Comparison of ENCODE assay signal across 9 cellular contexts in the genomic region with DNA sequence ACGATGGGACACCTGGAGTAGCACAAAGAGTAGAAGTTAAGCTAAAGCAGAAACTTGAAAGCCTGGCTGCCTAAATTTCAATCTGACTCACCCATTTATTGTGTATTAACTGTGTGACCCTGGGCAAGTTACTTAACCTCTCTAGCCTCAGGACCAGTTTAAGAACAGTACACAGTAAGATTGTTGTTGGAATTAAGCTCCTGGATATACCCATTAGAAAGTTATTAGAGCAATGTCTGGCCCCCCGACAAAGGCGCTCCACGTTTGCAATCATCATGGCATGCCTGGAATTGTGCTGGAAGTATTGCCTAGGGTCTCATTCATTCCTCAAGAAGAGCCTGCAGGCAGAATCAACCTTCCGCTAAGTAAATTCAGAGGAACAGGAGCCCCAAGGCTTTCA. TPM values are rescaled to one million over a fixed set of nuclear protein-coding genes. Genes with fewer than 3 reads are reported as not detected.
DNase-seq lines count a peak whose midpoint lies in the region; ATAC-seq and TF ChIP-seq lines count a peak whose summit lies in the region.
"Had no signal": no experiment of that assay in that cellular context is flagged by ENCODE, and none has a peak within 500 bp of the region (broad histone marks: within the 10 kb centered on the region; RNA-seq: fewer than 3 reads in every experiment).

No MANE protein-coding gene starts in this region.

- H2BK12ac ChIP-seq in trophoblast cell (ENCODE audit: low read length): no peak overlapping the region

- no peak for DNase-seq in CD8-positive, alpha-beta T cell
- DNase-seq in RWPE2 (ENCODE audit: low spot score) (no peak), esophagus muscularis mucosa (ENCODE audit: extremely low spot score) (no peak), trophoblast cell (peak; percentile 79 to 84), GM03348 (ENCODE audit: low spot score) (no peak), amniotic stem cell (lab: John Stamatoyannopoulos, UW) (no peak), H4 (ENCODE audit: low spot score) (no peak)

- peak overlapping the region; percentile 73 for H3K4me2 ChIP-seq in trophoblast cell (ENCODE audit: low read length)

- H3K9me3 Mint-ChIP-seq in CD8-positive, alpha-beta T cell: no peaks in the 10 kb centered on the region

- ATAC-seq in CD8-positive, alpha-beta T cell: no peak
- ATAC-seq in RWPE2 (ENCODE audit: low read depth) (no peak), HG02840 (IDR thresholded peaks at IDR 0.05; ENCODE audit: low FRiP score, unreplicated experiment) (no peak)

- peaks cover 2% of the 10 kb centered on the region for H3K4me1 Mint-ChIP-seq in CD8-positive, alpha-beta T cell (ENCODE audit: low read depth)

- H4K12ac ChIP-seq in trophoblast cell (ENCODE audit: low read depth, low read length): no peak overlapping the region

- 45% methylated on average over 5 of the region's 5 CpGs for WGBS in esophagus muscularis mucosa
- WGBS in trophoblast cell (ENCODE audit: extremely low coverage, insufficient coverage, insufficient read length): no CpG with 5 or more reads among the region's 5 CpGs

- peak overlapping the region; percentile 69 for H3K4me3 Mint-ChIP-seq in CD8-positive, alpha-beta T cell

- no peak overlapping the region for H3K27ac ChIP-seq in CD8-positive, alpha-beta T cell (ENCODE audit: low read depth, low read length)
- H3K27ac ChIP-seq in RWPE2 (ENCODE audit: poor library complexity, severe bottlenecking) (peak overlapping the region; percentile 99), esophagus muscularis mucosa (replicated peaks in 1 of 4) (peak overlapping the region; percentile 93 to 97 (median 96)), trophoblast cell (ENCODE audit: low read depth, low read length) (peak overlapping the region; percentile 97)

- intact Hi-C loops in CD8-positive, alpha-beta T cell (cut with DNase I, micrococcal nuclease): no loop called here
- intact Hi-C loops in esophagus muscularis mucosa (cut with DNase I): no loop called here

- TF ChIP-seq EP300 in esophagus muscularis mucosa (IDR thresholded peaks at IDR 0.05): no peak

- no peak overlapping the region for H4K8ac ChIP-seq in trophoblast cell (ENCODE audit: low read depth, low read length)

- H3K36me3 ChIP-seq in CD8-positive, alpha-beta T cell (ENCODE audit: insufficient read depth, low read length): no peaks in the 10 kb centered on the region
- peaks cover 61% of the 10 kb centered on the region for H3K36me3 ChIP-seq in RWPE2 (ENCODE audit: low read depth)
- no peaks in the 10 kb centered on the region for H3K36me3 ChIP-seq in esophagus muscularis mucosa
- H3K36me3 ChIP-seq in trophoblast cell (ENCODE audit: control insufficient read depth in 1 of 2, insufficient read depth in 2 of 2, low read length in 2 of 2): no peaks in the 10 kb centered on the region

- H3K36me3 Mint-ChIP-seq in CD8-positive, alpha-beta T cell: no peaks in the 10 kb centered on the region

- CTCF ChIA-PET in CD8-positive, alpha-beta T cell (lab: Charles Lee): interaction anchor here (1.2 to 2.0 kb wide), 4 partner anchors 16 to 425 kb away, joined by 4 to 5 read pairs (median 4); a partner anchor contains a TSS

- H2BK5ac ChIP-seq in trophoblast cell (ENCODE audit: low read depth, low read length, poor library complexity): no peak overlapping the region

- no peak overlapping the region for H3K4me3 ChIP-seq in CD8-positive, alpha-beta T cell (ENCODE audit: low read depth, low read length)
- H3K4me3 ChIP-seq in RWPE2 (ENCODE audit: severe bottlenecking) (peak overlapping the region; percentile 98), esophagus muscularis mucosa (peak overlapping the region; percentile 78 to 80 (median 80)), trophoblast cell (ENCODE audit: low read depth, low read length) (peak overlapping the region; percentile 84)

- no peak for TF ChIP-seq CTCF in CD8-positive, alpha-beta T cell (IDR thresholded peaks at IDR 0.05)
- TF ChIP-seq CTCF in RWPE2 (IDR thresholded peaks at IDR 0.05; ENCODE audit: poor library complexity, severe bottlenecking) (no peak), esophagus muscularis mucosa (IDR thresholded peaks at IDR 0.05) (no peak)

- H2AK5ac ChIP-seq in trophoblast cell (ENCODE audit: low read length): no peak overlapping the region

- no peaks in the 10 kb centered on the region for H3K9me3 ChIP-seq in CD8-positive, alpha-beta T cell (ENCODE audit: low read length)
- H3K9me3 ChIP-seq in RWPE2 (ENCODE audit: severe bottlenecking) (no peaks in the 10 kb centered on the region), esophagus muscularis mucosa (no peaks in the 10 kb centered on the region), trophoblast cell (ENCODE audit: insufficient read depth, low read depth, low read length) (no peaks in the 10 kb centered on the region)

- no peaks in the 10 kb centered on the region for H3K27me3 ChIP-seq in CD8-positive, alpha-beta T cell (ENCODE audit: insufficient read depth, low read length)
- H3K27me3 ChIP-seq in RWPE2 (ENCODE audit: insufficient read depth, poor library complexity, severe bottlenecking) (no peaks in the 10 kb centered on the region), esophagus muscularis mucosa (no peaks in the 10 kb centered on the region), trophoblast cell (ENCODE audit: insufficient read depth, low read length) (no peaks in the 10 kb centered on the region)

- peak overlapping the region; percentile 19 for H3K4ac ChIP-seq in trophoblast cell (ENCODE audit: low read depth, low read length)

- H3K14ac ChIP-seq in trophoblast cell (ENCODE audit: low read length): no peak overlapping the region

- TF ChIP-seq POLR2A in esophagus muscularis mucosa (IDR thresholded peaks at IDR 0.05; ENCODE audit: low read depth): no peak

- H2BK120ac ChIP-seq in trophoblast cell (ENCODE audit: insufficient read depth, low read length, poor library complexity): peak overlapping the region; percentile 44

- peaks cover 50% of the 10 kb centered on the region for H3K79me1 ChIP-seq in trophoblast cell (ENCODE audit: low read length)

- POLR2A ChIA-PET in CD8-positive, alpha-beta T cell (lab: Charles Lee): interaction anchor here (1.5 kb wide), 1 partner anchor 16 kb away, joined by 5 read pairs; a partner anchor contains a TSS

- peaks cover 32% of the 10 kb centered on the region for H3K79me2 ChIP-seq in trophoblast cell (ENCODE audit: control insufficient read depth, insufficient read depth, low read length, poor library complexity)

- H3K4me1 ChIP-seq in CD8-positive, alpha-beta T cell (ENCODE audit: insufficient read depth, low read length): peaks cover 7% of the 10 kb centered on the region
- H3K4me1 ChIP-seq in RWPE2 (ENCODE audit: insufficient read depth, poor library complexity, severe bottlenecking) (peaks cover 57% of the 10 kb centered on the region), esophagus muscularis mucosa (peaks cover 46 to 69% (median 66%) of the 10 kb centered on the region in 4 donors), trophoblast cell (ENCODE audit: control insufficient read depth in 1 of 2, insufficient read depth in 2 of 2, low read length in 2 of 2) (peaks cover 30 to 47% of the 10 kb centered on the region in 2 experiments)

- peaks cover 20% of the 10 kb centered on the region for H3K27me3 Mint-ChIP-seq in CD8-positive, alpha-beta T cell (ENCODE audit: low read depth)

- H2AFZ ChIP-seq in trophoblast cell (ENCODE audit: insufficient read depth, low read length, poor library complexity): no peak overlapping the region

- no peak overlapping the region for H3K23ac ChIP-seq in trophoblast cell (ENCODE audit: low read length)

- H3K18ac ChIP-seq in trophoblast cell (ENCODE audit: low read length): no peak overlapping the region

- H4K91ac ChIP-seq in trophoblast cell (ENCODE audit: low read depth, low read length): peak overlapping the region; percentile 8

- H3K27ac Mint-ChIP-seq in CD8-positive, alpha-beta T cell: no peak overlapping the region

- H3K9ac ChIP-seq in trophoblast cell (ENCODE audit: low read length): no peak overlapping the region

RNA-seq across cellular contexts. Expression of a gene that starts 1.4 kb away (rescaled TPM):
- total RNA-seq in CD8-positive, alpha-beta T cell: 1 to 10 TPM; 1.1 TPM
- 100 to 1,000 TPM in 1 of 4 donors, 10 to 100 TPM in 3; 61.9 to 177 (median 72.2) TPM for total RNA-seq in esophagus muscularis mucosa
- polyA plus RNA-seq in trophoblast cell (2013): 89.9 and 90.3 TPM in 2 replicates
- total RNA-seq in H4 (2014; rRNA removed; shearing (Covaris generic)): 88.3 and 88.4 TPM in 2 replicates

RNA-seq across cellular contexts. Expression of a gene that starts 16.1 kb away (rescaled TPM):
- 100 to 1,000 TPM; 111 to 116 TPM for total RNA-seq in CD8-positive, alpha-beta T cell
- 10 to 100 TPM; 28.2 to 48.4 (median 42.5) TPM for total RNA-seq in esophagus muscularis mucosa
- 14.7 and 15.0 TPM in 2 replicates for polyA plus RNA-seq in trophoblast cell (2013)
- 15.4 and 20.8 TPM in 2 replicates for total RNA-seq in H4 (2014; rRNA removed; shearing (Covaris generic))

RNA-seq across cellular contexts. Expression of a gene that starts 31.3 kb away (rescaled TPM):
- under 1 TPM in 1 of 2 experiments, not detected in 1; 0.31 TPM for total RNA-seq in CD8-positive, alpha-beta T cell
- total RNA-seq in esophagus muscularis mucosa: 1 to 10 TPM in 2 of 4 donors, under 1 TPM in 1, not detected in 1; 0.17 to 2.1 (median 1.1) TPM
- not detected in 2 replicates for polyA plus RNA-seq in trophoblast cell (2013)
- total RNA-seq in H4 (2014; rRNA removed; shearing (Covaris generic)): not detected in 2 replicates

RNA-seq across cellular contexts. Expression of a gene that starts 38.8 kb away (rescaled TPM):
- not detected for total RNA-seq in CD8-positive, alpha-beta T cell
- under 1 TPM in 2 of 4 donors, not detected in 2; 0.17 to 0.33 TPM for total RNA-seq in esophagus muscularis mucosa
- polyA plus RNA-seq in trophoblast cell (2013): 0.10 and 0.12 TPM in 2 replicates
- not detected in 2 replicates for total RNA-seq in H4 (2014; rRNA removed; shearing (Covaris generic))
- polyA plus RNA-seq: K562 had no signal

RNA-seq across cellular contexts. Expression of a gene that starts 40.2 kb away (rescaled TPM):
- total RNA-seq in CD8-positive, alpha-beta T cell: not detected
- total RNA-seq in esophagus muscularis mucosa: not detected
- not detected in 2 replicates for polyA plus RNA-seq in trophoblast cell (2013)
- total RNA-seq in H4 (2014; rRNA removed; shearing (Covaris generic)): not detected in 2 replicates
- total RNA-seq: K562 had no signal
- polyA plus RNA-seq: K562 had no signal

Comparison
In these comparisons a context has a peak if more than half of its experiments do, and no peak if none do; other contexts are left out.
1. DNase-seq: peak in trophoblast cell (2 of 2); none in CD8-positive, alpha-beta T cell (0 of 7), RWPE2 (single experiment), esophagus muscularis mucosa (single experiment), GM03348 (single experiment), amniotic stem cell (single experiment) and H4 (single experiment).
2. RNA of a gene that starts 1.4 kb away (total RNA-seq): 88.3 to 88.4 TPM in H4 and 61.9 to 177 TPM in esophagus muscularis mucosa; 1.1 TPM in CD8-positive, alpha-beta T cell; every median in the first group is over 10 times any median in the second.